Comparison of ENCODE assay signal across 17 cellular contexts in genomic region chr1:4048921-4049320, GRCh38.
DNase-seq lines count a peak whose midpoint lies in the region; ATAC-seq and TF ChIP-seq lines count a peak whose summit lies in the region.
"Had no signal": no experiment of that assay in that cellular context is flagged by ENCODE, and none has a peak within 500 bp of the region (broad histone marks: within the 10 kb centered on the region; RNA-seq: fewer than 3 reads in every experiment).

No MANE protein-coding gene starts in this region.

- peak overlapping the region; percentile 92 for H3K4me2 ChIP-seq in OCI-LY7 (ENCODE audit: low read length)
- H3K4me2 ChIP-seq: GM23338 had no signal

- DNase-seq in H7 (peak; percentile 22), OCI-LY7 (ENCODE audit: low spot score) (peak; percentile 32), neural crest cell (ENCODE audit: low read depth, low spot score) (no peak), Peyer's patch (no peak), breast epithelium (ENCODE audit: low spot score in 2 of 2) (no peak)
- DNase-seq: ACHN; BE2C; CD4-positive, alpha-beta memory T cell; DMS153; DMS79; GF-D8; HFFc6 had no signal

- intact Hi-C loops in OCI-LY7 (cut with micrococcal nuclease; ENCODE audit: unreplicated experiment), result loop anchor here (5.0 kb wide), 3 partner anchors 128 to 263 kb away; partner anchors contain the start of genes CEP104 and DFFB
- intact Hi-C loops in breast epithelium (cut with DNase I; ENCODE audit: low total_unique reads), result loop anchor here (1.0 kb wide), 1 partner anchor 20 kb away; no protein-coding TSS in a partner anchor

- H3K36me3 Mint-ChIP-seq in neural crest cell (ENCODE audit: low read depth), result no peaks in the 10 kb centered on the region
- H3K36me3 Mint-ChIP-seq: CD14-positive monocyte; CD4-positive, alpha-beta memory T cell had no signal

- TF ChIP-seq CTCF in OCI-LY7 (conservative IDR thresholded peaks at IDR 0.05; ENCODE audit: low read length), result no peak
- no peak for TF ChIP-seq CTCF in neural crest cell (conservative IDR thresholded peaks at IDR 0.05)
- TF ChIP-seq CTCF in Peyer's patch (IDR thresholded peaks at IDR 0.05), result no peak
- TF ChIP-seq CTCF in breast epithelium (IDR thresholded peaks at IDR 0.05), result no peak

- BruUV-seq in OCI-LY7 (replicated peaks; lab: Mats Ljungman, UMichigan), result no TSS peak

- H3K4me3 ChIP-seq in H7 (ENCODE audit: insufficient read depth, low read depth, low read length) (no peak overlapping the region), OCI-LY7 (ENCODE audit: low read depth, low read length, poor library complexity, severe bottlenecking) (peak overlapping the region; percentile 68), Peyer's patch (no peak overlapping the region), breast epithelium (no peak overlapping the region)
- H3K4me3 ChIP-seq: GM23338 had no signal

- H4K20me1 ChIP-seq in OCI-LY7 (ENCODE audit: insufficient read depth, low read length), result no peaks in the 10 kb centered on the region

- no peaks in the 10 kb centered on the region for H3K9me3 ChIP-seq in OCI-LY7 (ENCODE audit: low read length)
- H3K9me3 ChIP-seq in Peyer's patch, result no peaks in the 10 kb centered on the region
- H3K9me3 ChIP-seq in breast epithelium, result no peaks in the 10 kb centered on the region
- H3K9me3 ChIP-seq: BE2C had no signal

- no peak for ATAC-seq in HG03045 (IDR thresholded peaks at IDR 0.05; ENCODE audit: unreplicated experiment)
- ATAC-seq in HG03280 (IDR thresholded peaks at IDR 0.05; ENCODE audit: unreplicated experiment), result no peak
- ATAC-seq: GM23338, HCT116 had no signal

- H3K27ac Mint-ChIP-seq in neural crest cell (ENCODE audit: unreplicated experiment), result peak overlapping the region; percentile 43
- H3K27ac Mint-ChIP-seq: CD4-positive, alpha-beta memory T cell; GM23338; HFFc6 had no signal

- CTCF ChIA-PET in OCI-LY7 (lab: Charles Lee; ENCODE audit: unreplicated experiment), result interaction anchor here (2.2 kb wide), 1 partner anchor 21 kb away, joined by 11 read pairs; no protein-coding TSS in a partner anchor

- TF ChIP-seq POLR2A in Peyer's patch (IDR thresholded peaks at IDR 0.05) (no peak), breast epithelium (IDR thresholded peaks at IDR 0.05) (no peak)

- H3K27me3 Mint-ChIP-seq in neural crest cell (ENCODE audit: low read depth), result peaks cover 9% of the 10 kb centered on the region

- H3K9me3 Mint-ChIP-seq in neural crest cell, result no peaks in the 10 kb centered on the region
- H3K9me3 Mint-ChIP-seq: CD4-positive, alpha-beta memory T cell had no signal

- H3K27me3 ChIP-seq in H7 (ENCODE audit: control insufficient read depth, insufficient read depth, low read length) (no peaks in the 10 kb centered on the region), Peyer's patch (no peaks in the 10 kb centered on the region), breast epithelium (peaks cover 0 to 28% of the 10 kb centered on the region in 2 donors)
- H3K27me3 ChIP-seq: BE2C had no signal

- H3K4me1 ChIP-seq in OCI-LY7 (ENCODE audit: insufficient read depth, low read length, poor library complexity, severe bottlenecking) (peaks cover 60% of the 10 kb centered on the region), Peyer's patch (no peaks in the 10 kb centered on the region), breast epithelium (no peaks in the 10 kb centered on the region)
- H3K4me1 ChIP-seq: BE2C had no signal

- H3K27ac ChIP-seq in OCI-LY7 (ENCODE audit: low read depth, low read length, poor library complexity, severe bottlenecking) (peak overlapping the region; percentile 98), Peyer's patch (no peak overlapping the region), breast epithelium (no peak overlapping the region)

- peaks cover 8% of the 10 kb centered on the region; the same call in 1 of the 2 replicates for H3K79me2 ChIP-seq in OCI-LY7 (ENCODE audit: insufficient read depth, low read depth, low read length)

- no peak overlapping the region for H3K4me3 Mint-ChIP-seq in neural crest cell
- H3K4me3 Mint-ChIP-seq: CD14-positive monocyte; CD4-positive, alpha-beta memory T cell; GM23338; HFFc6 had no signal

- POLR2A ChIA-PET in OCI-LY7 (lab: Charles Lee), result interaction anchor here (1.7 to 11.7 kb wide), 4 partner anchors 13 to 145 kb away, joined by 5 to 90 read pairs (median 32); no protein-coding TSS in a partner anchor

- H3K4me1 Mint-ChIP-seq in neural crest cell, result no peaks in the 10 kb centered on the region
- H3K4me1 Mint-ChIP-seq: CD14-positive monocyte; CD4-positive, alpha-beta memory T cell had no signal

- H2AFZ ChIP-seq in OCI-LY7 (ENCODE audit: low read length), result peak overlapping the region; percentile 5; the same call in 1 of the 2 replicates
- H2AFZ ChIP-seq: GM23338 had no signal

- no peaks in the 10 kb centered on the region for H3K9me2 ChIP-seq in OCI-LY7 (ENCODE audit: insufficient read depth, low read length)

- H3K36me3 ChIP-seq in H7 (replicated peaks; ENCODE audit: control insufficient read depth, insufficient read depth, low read length) (no peaks in the 10 kb centered on the region), OCI-LY7 (ENCODE audit: insufficient read depth, low read length) (no peaks in the 10 kb centered on the region), Peyer's patch (no peaks in the 10 kb centered on the region), breast epithelium (no peaks in the 10 kb centered on the region)
- H3K36me3 ChIP-seq: BE2C had no signal

Comparison
In these comparisons a context has a peak if more than half of its experiments do, and no peak if none do; other contexts are left out.
1. DNase-seq: peak in H7 (single experiment) and OCI-LY7 (single experiment); none in neural crest cell (single experiment), Peyer's patch (0 of 3) and breast epithelium (0 of 2).